7 cellular contexts compared by ENCODE assay signal in genomic region chr3:32947466-32948238, GRCh38. TPM values are rescaled to one million over a fixed set of nuclear protein-coding genes. Genes with fewer than 3 reads are reported as not detected.
A peak's percentile ranks its signal among the peaks of the same experiment; 100 is the strongest.
DNase-seq lines count a peak whose midpoint lies in the region; ATAC-seq and TF ChIP-seq lines count a peak whose summit lies in the region.

No MANE protein-coding gene starts in this region.

- H3K27ac Mint-ChIP-seq in T-cell: peak overlapping the region in 1 of 2 donors; percentile 28

- H3K9me3 Mint-ChIP-seq in T-cell: no peaks in the 10 kb centered on the region

- ATAC-seq in HG02588 (IDR thresholded peaks at IDR 0.05; ENCODE audit: unreplicated experiment) (peak; percentile 91), T-cell (replicated peaks in 1 of 4) (peak; percentile 68 to 76 (median 74))

- H3K4me1 Mint-ChIP-seq in T-cell: peaks cover 30 to 40% (median 36%) of the 10 kb centered on the region in 3 donors

- peaks cover 8% of the 10 kb centered on the region for H3K27me3 ChIP-seq in adipocyte (replicated peaks; ENCODE audit: control insufficient read depth, insufficient read depth, low read length)

- peak; percentile 49 for DNase-seq in NCI-H1105 treated with DMSO at 0.1 percent for 48 hours (lab: John Stamatoyannopoulos, UW)
- DNase-seq in T-cell: peak; percentile 65 to 96 (median 85)
- peak; percentile 89 for DNase-seq in adipocyte (ENCODE audit: low read depth)
- DNase-seq in hypothalamus (lab: John Stamatoyannopoulos, UW): peak in 41 of 51 donors; percentile 1 to 71 (median 17)
- peak; percentile 66 for DNase-seq in smooth muscle cell of the brain vasculature (ENCODE audit: low read depth, low spot score)

- TF ChIP-seq CTCF in GM12873 (IDR thresholded peaks at IDR 0.05; ENCODE audit: insufficient read depth, low read depth, low read length, missing control alignments): peak; percentile 85

- no peaks in the 10 kb centered on the region for H3K36me3 Mint-ChIP-seq in T-cell

- CTCF ChIA-PET in T-cell (lab: Charles Lee): interaction anchor here (0.6 to 4.4 kb wide), 17 partner anchors 10 to 425 kb away, joined by 3 to 68 read pairs (median 5); no protein-coding TSS in a partner anchor

- no peaks in the 10 kb centered on the region for H3K27me3 Mint-ChIP-seq in T-cell

- POLR2A ChIA-PET in T-cell (lab: Charles Lee): interaction anchor here in 1 of 2 donors (0.6 to 1.1 kb wide), 2 partner anchors 127 to 162 kb away, joined by 3 to 5 read pairs; no protein-coding TSS in a partner anchor

- H3K36me3 ChIP-seq in adipocyte (ENCODE audit: control insufficient read depth, insufficient read depth, low read length, severe bottlenecking): no peaks in the 10 kb centered on the region

- no peak overlapping the region for H3K4me3 Mint-ChIP-seq in T-cell

- no peak overlapping the region for H3K9ac ChIP-seq in adipocyte (ENCODE audit: low read length)

- H3K4me3 ChIP-seq in adipocyte (ENCODE audit: low read length): no peak overlapping the region

- no peaks in the 10 kb centered on the region for H3K4me1 ChIP-seq in adipocyte (ENCODE audit: control insufficient read depth, insufficient read depth, low read length)

- peaks cover 7% of the 10 kb centered on the region for H3K9me3 ChIP-seq in adipocyte (ENCODE audit: control insufficient read depth, low read length)

RNA-seq across cellular contexts. Expression of gene CCR4, which starts 3.8 kb away (rescaled TPM):
- 10 to 100 TPM; 37.4 to 85.4 (median 74.8) TPM for total RNA-seq in T-cell

Comparison
In these comparisons a context has a peak if more than half of its experiments do, and no peak if none do; other contexts are left out.
1. DNase-seq: peak in every context shown above with its lines; median percentile 89 in adipocyte; 85 in T-cell; 66 in smooth muscle cell of the brain vasculature; 49 in NCI-H1105 treated with DMSO at 0.1 percent for 48 hours; 17 in hypothalamus.